8 cellular contexts compared by ENCODE assay signal in the genomic region with DNA sequence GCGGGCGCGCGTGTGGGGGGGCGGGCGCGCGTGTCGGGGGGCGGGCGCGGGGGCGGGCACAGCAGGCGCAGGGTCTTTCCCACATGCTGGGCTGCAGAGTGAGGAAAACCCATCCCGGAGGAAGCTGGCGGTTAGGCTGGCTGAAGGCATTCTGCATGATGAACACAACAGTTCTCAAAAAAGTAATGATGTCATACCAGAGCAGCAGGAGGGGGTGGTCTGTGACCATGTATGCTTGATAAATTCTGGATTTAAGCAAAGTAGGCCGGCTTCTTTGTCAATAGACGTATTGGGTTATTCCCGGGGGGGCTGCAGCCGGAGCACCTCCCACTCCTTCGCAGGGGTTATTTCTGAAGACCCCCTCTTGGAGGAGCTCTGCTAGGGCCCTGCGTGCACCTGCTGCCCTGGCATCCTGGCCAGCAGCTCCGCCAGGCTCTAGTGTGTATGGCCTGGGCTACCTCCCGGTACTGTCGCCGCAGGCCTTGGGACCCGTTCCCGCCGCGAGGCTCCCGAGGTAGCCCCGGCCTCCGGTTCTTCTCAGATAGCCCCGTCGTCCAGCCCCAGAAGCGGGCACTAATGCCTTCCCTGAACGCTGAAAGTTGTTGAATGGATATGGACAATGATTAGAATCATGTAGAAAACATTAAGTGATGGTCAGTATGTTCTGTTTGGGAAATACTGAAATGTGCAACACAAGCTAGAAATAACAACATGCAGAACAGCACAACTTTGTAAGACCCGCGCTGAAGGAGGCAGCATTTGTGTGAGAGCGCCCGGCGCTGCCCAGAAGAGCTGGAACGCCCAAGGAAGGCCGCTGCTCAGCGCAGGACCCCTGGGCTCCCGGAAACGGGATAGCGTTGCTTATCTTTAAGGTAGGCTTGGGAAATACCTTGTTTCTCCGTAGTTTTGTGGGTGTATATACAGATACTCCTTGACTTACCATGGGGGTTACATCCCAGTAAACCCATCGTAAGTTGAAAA.
DNase-seq lines count a peak whose midpoint lies in the region; ATAC-seq and TF ChIP-seq lines count a peak whose summit lies in the region.

No MANE protein-coding gene starts in this region.

- ATAC-seq in GM18498 (IDR thresholded peaks at IDR 0.05; ENCODE audit: unreplicated experiment) (peak; percentile 40), HG03439 (IDR thresholded peaks at IDR 0.05; ENCODE audit: unreplicated experiment) (peak; percentile 22), WTC11 (peak; percentile 65)

- TF ChIP-seq CTCF in WTC11 (IDR thresholded peaks at IDR 0.05) (no peak), fibroblast of the aortic adventitia (IDR thresholded peaks at IDR 0.05; ENCODE audit: insufficient read depth, low read length) (no peak), nephron progenitor cell (IDR thresholded peaks at IDR 0.05) (no peak)

- POLR2A ChIA-PET in WTC11 (lab: Charles Lee) = no interaction called here

- peak overlapping the region; percentile 57 for H3K4me3 ChIP-seq in fibroblast of the aortic adventitia (ENCODE audit: low read depth, low read length)

- H3K36me3 Mint-ChIP-seq in WTC11 (no peaks in the 10 kb centered on the region), nephron progenitor cell (ENCODE audit: low read depth) (no peaks in the 10 kb centered on the region)

- CTCF ChIA-PET in WTC11 (lab: Charles Lee) = interaction anchor here (1.4 kb wide), 2 partner anchors 13 to 45 kb away, joined by 4 to 7 read pairs; no protein-coding TSS in a partner anchor

- H3K27me3 Mint-ChIP-seq in WTC11 (ENCODE audit: low read depth) = no peaks in the 10 kb centered on the region
- peaks cover 34% of the 10 kb centered on the region for H3K27me3 Mint-ChIP-seq in nephron progenitor cell (ENCODE audit: low read depth, poor library complexity)

- no peaks in the 10 kb centered on the region for H3K9me3 Mint-ChIP-seq in WTC11
- no peaks in the 10 kb centered on the region for H3K9me3 Mint-ChIP-seq in nephron progenitor cell

- DNase-seq in AG08395 (ENCODE audit: low spot score) = peak; percentile 56
- DNase-seq in WTC11 (ENCODE audit: low spot score) = peak; percentile 33
- DNase-seq in fibroblast of the aortic adventitia (ENCODE audit: low read depth) = peak; percentile 49
- no peak for DNase-seq in nephron progenitor cell
- DNase-seq in activated gamma-delta T cell treated with Interleukin-2 at 50 U/mL for 16 hours = no peak
- DNase-seq in UCSD-AML1 (lab: John Stamatoyannopoulos, UW; ENCODE audit: unreplicated experiment) = no peak

- H3K27ac Mint-ChIP-seq in WTC11 = no peak overlapping the region
- H3K27ac Mint-ChIP-seq in nephron progenitor cell = no peak overlapping the region

- H3K4me1 Mint-ChIP-seq in WTC11 (peaks cover 13% of the 10 kb centered on the region), nephron progenitor cell (peaks cover 9% of the 10 kb centered on the region)

- H3K4me3 Mint-ChIP-seq in WTC11 (peak overlapping the region; percentile 74), nephron progenitor cell (peak overlapping the region; percentile 85)

TF ChIP-seq in WTC11, 78 proteins besides CTCF, POLR2A, EP300 and RAD21:
- TF ChIP-seq ZNF232 (CRISPR knock-in tag; IDR thresholded peaks at IDR 0.05) (no peak), GTF2I (CRISPR knock-in tag; conservative IDR thresholded peaks at IDR 0.05) (no peak), ETV6 (CRISPR knock-in tag; IDR thresholded peaks at IDR 0.05) (no peak), ZNF317 (CRISPR knock-in tag; IDR thresholded peaks at IDR 0.05; ENCODE audit: borderline replicate concordance, low read depth) (no peak), SP1 (CRISPR knock-in tag; conservative IDR thresholded peaks at IDR 0.05) (no peak), NR1H2 (CRISPR knock-in tag; IDR thresholded peaks at IDR 0.05) (no peak), ZNF121 (CRISPR knock-in tag; IDR thresholded peaks at IDR 0.05) (no peak), ZNF219 (CRISPR knock-in tag; IDR thresholded peaks at IDR 0.05; ENCODE audit: borderline replicate concordance) (no peak), ESRRA (CRISPR knock-in tag; IDR thresholded peaks at IDR 0.05; ENCODE audit: borderline replicate concordance) (no peak), ZNF671 (CRISPR knock-in tag; IDR thresholded peaks at IDR 0.05) (no peak), TEAD1 (CRISPR knock-in tag; IDR thresholded peaks at IDR 0.05) (no peak)
- TF ChIP-seq, protein P1, sequence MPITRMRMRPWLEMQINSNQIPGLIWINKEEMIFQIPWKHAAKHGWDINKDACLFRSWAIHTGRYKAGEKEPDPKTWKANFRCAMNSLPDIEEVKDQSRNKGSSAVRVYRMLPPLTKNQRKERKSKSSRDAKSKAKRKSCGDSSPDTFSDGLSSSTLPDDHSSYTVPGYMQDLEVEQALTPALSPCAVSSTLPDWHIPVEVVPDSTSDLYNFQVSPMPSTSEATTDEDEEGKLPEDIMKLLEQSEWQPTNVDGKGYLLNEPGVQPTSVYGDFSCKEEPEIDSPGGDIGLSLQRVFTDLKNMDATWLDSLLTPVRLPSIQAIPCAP (CRISPR knock-in tag; IDR thresholded peaks at IDR 0.05) = no peak
- TF ChIP-seq, protein P2, sequence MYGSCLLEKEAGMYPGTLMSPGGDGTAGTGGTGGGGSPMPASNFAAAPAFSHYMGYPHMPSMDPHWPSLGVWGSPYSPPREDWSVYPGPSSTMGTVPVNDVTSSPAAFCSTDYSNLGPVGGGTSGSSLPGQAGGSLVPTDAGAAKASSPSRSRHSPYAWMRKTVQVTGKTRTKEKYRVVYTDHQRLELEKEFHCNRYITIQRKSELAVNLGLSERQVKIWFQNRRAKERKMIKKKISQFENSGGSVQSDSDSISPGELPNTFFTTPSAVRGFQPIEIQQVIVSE (CRISPR knock-in tag; IDR thresholded peaks at IDR 0.05; ENCODE audit: borderline replicate concordance) = no peak
- TF ChIP-seq, protein P3, sequence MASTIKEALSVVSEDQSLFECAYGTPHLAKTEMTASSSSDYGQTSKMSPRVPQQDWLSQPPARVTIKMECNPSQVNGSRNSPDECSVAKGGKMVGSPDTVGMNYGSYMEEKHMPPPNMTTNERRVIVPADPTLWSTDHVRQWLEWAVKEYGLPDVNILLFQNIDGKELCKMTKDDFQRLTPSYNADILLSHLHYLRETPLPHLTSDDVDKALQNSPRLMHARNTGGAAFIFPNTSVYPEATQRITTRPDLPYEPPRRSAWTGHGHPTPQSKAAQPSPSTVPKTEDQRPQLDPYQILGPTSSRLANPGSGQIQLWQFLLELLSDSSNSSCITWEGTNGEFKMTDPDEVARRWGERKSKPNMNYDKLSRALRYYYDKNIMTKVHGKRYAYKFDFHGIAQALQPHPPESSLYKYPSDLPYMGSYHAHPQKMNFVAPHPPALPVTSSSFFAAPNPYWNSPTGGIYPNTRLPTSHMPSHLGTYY (CRISPR knock-in tag; IDR thresholded peaks at IDR 0.05) = no peak
- TF ChIP-seq, protein P4, sequence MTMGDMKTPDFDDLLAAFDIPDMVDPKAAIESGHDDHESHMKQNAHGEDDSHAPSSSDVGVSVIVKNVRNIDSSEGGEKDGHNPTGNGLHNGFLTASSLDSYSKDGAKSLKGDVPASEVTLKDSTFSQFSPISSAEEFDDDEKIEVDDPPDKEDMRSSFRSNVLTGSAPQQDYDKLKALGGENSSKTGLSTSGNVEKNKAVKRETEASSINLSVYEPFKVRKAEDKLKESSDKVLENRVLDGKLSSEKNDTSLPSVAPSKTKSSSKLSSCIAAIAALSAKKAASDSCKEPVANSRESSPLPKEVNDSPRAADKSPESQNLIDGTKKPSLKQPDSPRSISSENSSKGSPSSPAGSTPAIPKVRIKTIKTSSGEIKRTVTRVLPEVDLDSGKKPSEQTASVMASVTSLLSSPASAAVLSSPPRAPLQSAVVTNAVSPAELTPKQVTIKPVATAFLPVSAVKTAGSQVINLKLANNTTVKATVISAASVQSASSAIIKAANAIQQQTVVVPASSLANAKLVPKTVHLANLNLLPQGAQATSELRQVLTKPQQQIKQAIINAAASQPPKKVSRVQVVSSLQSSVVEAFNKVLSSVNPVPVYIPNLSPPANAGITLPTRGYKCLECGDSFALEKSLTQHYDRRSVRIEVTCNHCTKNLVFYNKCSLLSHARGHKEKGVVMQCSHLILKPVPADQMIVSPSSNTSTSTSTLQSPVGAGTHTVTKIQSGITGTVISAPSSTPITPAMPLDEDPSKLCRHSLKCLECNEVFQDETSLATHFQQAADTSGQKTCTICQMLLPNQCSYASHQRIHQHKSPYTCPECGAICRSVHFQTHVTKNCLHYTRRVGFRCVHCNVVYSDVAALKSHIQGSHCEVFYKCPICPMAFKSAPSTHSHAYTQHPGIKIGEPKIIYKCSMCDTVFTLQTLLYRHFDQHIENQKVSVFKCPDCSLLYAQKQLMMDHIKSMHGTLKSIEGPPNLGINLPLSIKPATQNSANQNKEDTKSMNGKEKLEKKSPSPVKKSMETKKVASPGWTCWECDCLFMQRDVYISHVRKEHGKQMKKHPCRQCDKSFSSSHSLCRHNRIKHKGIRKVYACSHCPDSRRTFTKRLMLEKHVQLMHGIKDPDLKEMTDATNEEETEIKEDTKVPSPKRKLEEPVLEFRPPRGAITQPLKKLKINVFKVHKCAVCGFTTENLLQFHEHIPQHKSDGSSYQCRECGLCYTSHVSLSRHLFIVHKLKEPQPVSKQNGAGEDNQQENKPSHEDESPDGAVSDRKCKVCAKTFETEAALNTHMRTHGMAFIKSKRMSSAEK (CRISPR knock-in tag; IDR thresholded peaks at IDR 0.05; ENCODE audit: borderline replicate concordance) = no peak
- TF ChIP-seq, protein P5, sequence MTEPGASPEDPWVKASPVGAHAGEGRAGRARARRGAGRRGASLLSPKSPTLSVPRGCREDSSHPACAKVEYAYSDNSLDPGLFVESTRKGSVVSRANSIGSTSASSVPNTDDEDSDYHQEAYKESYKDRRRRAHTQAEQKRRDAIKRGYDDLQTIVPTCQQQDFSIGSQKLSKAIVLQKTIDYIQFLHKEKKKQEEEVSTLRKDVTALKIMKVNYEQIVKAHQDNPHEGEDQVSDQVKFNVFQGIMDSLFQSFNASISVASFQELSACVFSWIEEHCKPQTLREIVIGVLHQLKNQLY (CRISPR knock-in tag; IDR thresholded peaks at IDR 0.05) = no peak

Comparison
In these comparisons a context has a peak if more than half of its experiments do, and no peak if none do; other contexts are left out.
1. DNase-seq: peak in AG08395 (single experiment), WTC11 (single experiment) and fibroblast of the aortic adventitia (single experiment); none in nephron progenitor cell (single experiment), activated gamma-delta T cell treated with Interleukin-2 at 50 U/mL for 16 hours (single experiment) and UCSD-AML1 (single experiment).
2. Peak in every context shown above with its lines, with median percentiles within 50 percentile points of each other: ATAC-seq.